Comparison of ENCODE assay signal across 9 cellular contexts in genomic region chr14:104967414-104968152, GRCh38. TPM values are rescaled to one million over a fixed set of nuclear protein-coding genes. Genes with fewer than 3 reads are reported as not detected.
DNase-seq lines count a peak whose midpoint lies in the region; ATAC-seq and TF ChIP-seq lines count a peak whose summit lies in the region.
"Had no signal": no experiment of that assay in that cellular context is flagged by ENCODE, and none has a peak within 500 bp of the region (broad histone marks: within the 10 kb centered on the region; RNA-seq: fewer than 3 reads in every experiment).

No MANE protein-coding gene starts in this region.

- no peaks in the 10 kb centered on the region for H3K9me2 ChIP-seq in hepatocyte (replicated peaks; ENCODE audit: insufficient read depth)

- 7% methylated on average over 23 of the region's 35 CpGs for WGBS in hepatocyte (ENCODE audit: low lambda C conversion rate, missing lambda C conversion rate)

- peak; percentile 55 for DNase-seq in EL
- DNase-seq in WERI-Rb-1 = peak; percentile 23
- DNase-seq in hepatocyte (ENCODE audit: low spot score) = peak; percentile 65
- peak; percentile 79 for DNase-seq in retina
- DNase-seq in NCI-H82 (lab: John Stamatoyannopoulos, UW) = no peak
- DNase-seq in activated CD4-positive, alpha-beta T cell treated with anti-CD3 and anti-CD28 coated beads, Interleukin-2, amount 50 U/mL, for 48 hours = no peak
- DNase-seq in stimulated activated CD4-positive, alpha-beta T cell treated with anti-CD3 and anti-CD28 coated beads, Interleukin-12 subunit alpha, Interleukin-12 subunit beta, amount 100 ng/mL, for 4 hours = no peak
- DNase-seq: NCI-H2029 had no signal

- H3K4me3 ChIP-seq in WERI-Rb-1 (ENCODE audit: low read depth, low read length) (peak overlapping the region; percentile 21), hepatocyte (peak overlapping the region; percentile 26)

- H3K36me3 ChIP-seq in WERI-Rb-1 (no peaks in the 10 kb centered on the region), hepatocyte (replicated peaks; ENCODE audit: insufficient read depth, low read depth) (no peaks in the 10 kb centered on the region)

- no peaks in the 10 kb centered on the region for H4K20me1 ChIP-seq in hepatocyte (ENCODE audit: insufficient read depth, poor library complexity, severe bottlenecking)

- no peak for ATAC-seq in GM21515 (IDR thresholded peaks at IDR 0.05; ENCODE audit: unreplicated experiment)

- no peaks in the 10 kb centered on the region for H3K79me2 ChIP-seq in hepatocyte

- H3K4me2 ChIP-seq in hepatocyte = peak overlapping the region; percentile 74

- no peak overlapping the region for H3K27ac ChIP-seq in WERI-Rb-1
- H3K27ac ChIP-seq in hepatocyte = peak overlapping the region; percentile 72

- H3K4me1 ChIP-seq in hepatocyte (ENCODE audit: insufficient read depth) = peaks cover 40% of the 10 kb centered on the region

- peak overlapping the region; percentile 40 for H2AFZ ChIP-seq in hepatocyte

- TF ChIP-seq CTCF in WERI-Rb-1 (IDR thresholded peaks at IDR 0.05; ENCODE audit: low read depth, low read length) (no peak), hepatocyte (IDR thresholded peaks at IDR 0.05; ENCODE audit: poor library complexity) (peak; percentile 6)

- H3K9me3 ChIP-seq in WERI-Rb-1 (ENCODE audit: severe bottlenecking) = no peaks in the 10 kb centered on the region
- H3K9me3 ChIP-seq in hepatocyte (ENCODE audit: low read depth) = no peaks in the 10 kb centered on the region

- H3K27me3 ChIP-seq in WERI-Rb-1 (ENCODE audit: insufficient read depth, low read depth, severe bottlenecking) (no peaks in the 10 kb centered on the region), hepatocyte (peaks cover 4% of the 10 kb centered on the region)

RNA-seq across cellular contexts. Expression of gene AHNAK2, which starts 10.6 kb away (rescaled TPM):
- total RNA-seq in hepatocyte = 4.6 and 5.9 TPM in 2 replicates
- 1.8 and 2.4 TPM in 2 replicates for polyA plus RNA-seq in hepatocyte

RNA-seq across cellular contexts. Expression of gene CLBA1, which starts 18.0 kb away (rescaled TPM):
- total RNA-seq in hepatocyte = 4.5 and 6.4 TPM in 2 replicates
- 5.1 and 9.3 TPM in 2 replicates for polyA plus RNA-seq in hepatocyte

RNA-seq across cellular contexts. Expression of gene PLD4, which starts 42.9 kb away (rescaled TPM):
- total RNA-seq in hepatocyte = not detected in 2 replicates
- 0.77 and 1.1 TPM in 2 replicates for polyA plus RNA-seq in hepatocyte

RNA-seq across cellular contexts. Expression of gene CDCA4, which starts 53.3 kb away (rescaled TPM):
- 13.6 and 15.7 TPM in 2 replicates for total RNA-seq in hepatocyte
- polyA plus RNA-seq in hepatocyte = 15.0 and 17.1 TPM in 2 replicates

Comparison
In these comparisons a context has a peak if more than half of its experiments do, and no peak if none do; other contexts are left out.
1. DNase-seq: peak in EL (single experiment), WERI-Rb-1 (single experiment), hepatocyte (single experiment) and retina (single experiment); none in NCI-H82 (single experiment), activated CD4-positive, alpha-beta T cell treated with anti-CD3 and anti-CD28 coated beads, Interleukin-2, amount 50 U/mL, for 48 hours (0 of 2) and stimulated activated CD4-positive, alpha-beta T cell treated with anti-CD3 and anti-CD28 coated beads, Interleukin-12 subunit alpha, Interleukin-12 subunit beta, amount 100 ng/mL, for 4 hours (single experiment).